ENCODE assay signal across 20 cellular contexts in genomic region chr22:31443516-31443915, GRCh38. TPM values are rescaled to one million over a fixed set of nuclear protein-coding genes. Genes with fewer than 3 reads are reported as not detected.
DNase-seq lines count a peak whose midpoint lies in the region; ATAC-seq and TF ChIP-seq lines count a peak whose summit lies in the region.
"Had no signal": no experiment of that assay in that cellular context is flagged by ENCODE, and none has a peak within 500 bp of the region (broad histone marks: within the 10 kb centered on the region; RNA-seq: fewer than 3 reads in every experiment).

No MANE protein-coding gene starts in this region.

- H3K9ac ChIP-seq in parathyroid adenoma = no peak overlapping the region

- H3K27me3 Mint-ChIP-seq in activated T-cell treated with anti-CD3 and anti-CD28 coated beads, Interleukin-2, amount 50 U/mL, for 24 hours = no peaks in the 10 kb centered on the region
- no peaks in the 10 kb centered on the region for H3K27me3 Mint-ChIP-seq in CD8-positive, alpha-beta T cell (ENCODE audit: low read depth)

- no peak for DNase-seq in activated T-cell treated with anti-CD3 and anti-CD28 coated beads, Interleukin-2, amount 50 U/mL, for 24 hours
- DNase-seq in activated T-cell treated with anti-CD3 and anti-CD28 coated beads for 4 hours (no peak), esophagus squamous epithelium (lab: John Stamatoyannopoulos, UW) (no peak), erythroblast (lab: John Stamatoyannopoulos, UW) (no peak)
- no peak for DNase-seq in CD8-positive, alpha-beta T cell
- DNase-seq: BE2C; DMS153; DND-41; NCI-H1048; NCI-H1417; NCI-H1694; NCI-H2029 treated with DMSO at 0.1 percent for 48 hours; NCI-H446 treated with DMSO at 0.1 percent for 48 hours; NCI-H526; NK-92 treated with Interleukin-12 subunit alpha and Interleukin-12 subunit beta, amount 100 ng/mL, for 24 hours; PC-9; SHP77 had no signal

- TF ChIP-seq CTCF in CD8-positive, alpha-beta T cell (IDR thresholded peaks at IDR 0.05) = no peak
- no peak for TF ChIP-seq CTCF in esophagus squamous epithelium (IDR thresholded peaks at IDR 0.05)
- no peak for TF ChIP-seq CTCF in parathyroid adenoma (IDR thresholded peaks at IDR 0.05)

- peaks cover 100% of the 10 kb centered on the region for H3K36me3 Mint-ChIP-seq in activated T-cell treated with anti-CD3 and anti-CD28 coated beads, Interleukin-2, amount 50 U/mL, for 24 hours (ENCODE audit: low read depth)
- H3K36me3 Mint-ChIP-seq in CD8-positive, alpha-beta T cell = peaks cover 85% of the 10 kb centered on the region

- H3K4me1 ChIP-seq in CD8-positive, alpha-beta T cell (ENCODE audit: insufficient read depth, low read length) = no peaks in the 10 kb centered on the region
- H3K4me1 ChIP-seq in esophagus squamous epithelium (peaks cover 0 to 11% (median 0%) of the 10 kb centered on the region in 3 donors), parathyroid adenoma (peaks cover 10% of the 10 kb centered on the region)
- H3K4me1 ChIP-seq: BE2C had no signal

- no peaks in the 10 kb centered on the region for H3K9me3 Mint-ChIP-seq in activated T-cell treated with anti-CD3 and anti-CD28 coated beads, Interleukin-2, amount 50 U/mL, for 24 hours
- H3K9me3 Mint-ChIP-seq in CD8-positive, alpha-beta T cell = no peaks in the 10 kb centered on the region

- no peak for ATAC-seq in CD8-positive, alpha-beta T cell
- no peak for ATAC-seq in GM19397 (IDR thresholded peaks at IDR 0.05; ENCODE audit: unreplicated experiment)

- H3K4me3 ChIP-seq in CD8-positive, alpha-beta T cell (ENCODE audit: low read depth, low read length) = no peak overlapping the region
- H3K4me3 ChIP-seq in esophagus squamous epithelium = no peak overlapping the region
- H3K4me3 ChIP-seq in parathyroid adenoma (ENCODE audit: low read depth, low read length) = no peak overlapping the region
- H3K4me3 ChIP-seq: PC-9 had no signal

- peak overlapping the region; percentile 55 for H3K27ac Mint-ChIP-seq in activated T-cell treated with anti-CD3 and anti-CD28 coated beads, Interleukin-2, amount 50 U/mL, for 24 hours
- peak overlapping the region; percentile 45 for H3K27ac Mint-ChIP-seq in CD8-positive, alpha-beta T cell

- peak overlapping the region; percentile 33 for H3K4me2 ChIP-seq in parathyroid adenoma (ENCODE audit: low read length)
- H3K4me2 ChIP-seq: PC-9 had no signal

- TF ChIP-seq POLR2A in esophagus squamous epithelium (IDR thresholded peaks at IDR 0.05) = no peak
- no peak for TF ChIP-seq POLR2A in erythroblast (IDR thresholded peaks at IDR 0.05; ENCODE audit: low read length)

- intact Hi-C loops in CD8-positive, alpha-beta T cell (cut with DNase I, micrococcal nuclease) = no loop called here
- intact Hi-C loops in esophagus squamous epithelium (cut with DNase I) = no loop called here

- H3K4me3 Mint-ChIP-seq in activated T-cell treated with anti-CD3 and anti-CD28 coated beads, Interleukin-2, amount 50 U/mL, for 24 hours = no peak overlapping the region
- H3K4me3 Mint-ChIP-seq in CD8-positive, alpha-beta T cell = no peak overlapping the region

- POLR2A ChIA-PET in CD8-positive, alpha-beta T cell (lab: Charles Lee) = no interaction called here

- WGBS in esophagus squamous epithelium, 2 donors = 84 to 88% methylated on average over 7 of the region's 7 CpGs

- CTCF ChIA-PET in CD8-positive, alpha-beta T cell (lab: Charles Lee) = no interaction called here

- no peak overlapping the region for H2AFZ ChIP-seq in parathyroid adenoma
- H2AFZ ChIP-seq: PC-9 had no signal

- peaks cover 3% of the 10 kb centered on the region for H3K4me1 Mint-ChIP-seq in activated T-cell treated with anti-CD3 and anti-CD28 coated beads, Interleukin-2, amount 50 U/mL, for 24 hours (ENCODE audit: low read depth)
- H3K4me1 Mint-ChIP-seq in CD8-positive, alpha-beta T cell (ENCODE audit: low read depth) = no peaks in the 10 kb centered on the region

- no peaks in the 10 kb centered on the region for H3K27me3 ChIP-seq in CD8-positive, alpha-beta T cell (ENCODE audit: insufficient read depth, low read length)
- no peaks in the 10 kb centered on the region for H3K27me3 ChIP-seq in esophagus squamous epithelium
- H3K27me3 ChIP-seq in parathyroid adenoma (ENCODE audit: control insufficient read depth, insufficient read depth, low read length) = no peaks in the 10 kb centered on the region
- H3K27me3 ChIP-seq: BE2C had no signal

- H3K27ac ChIP-seq in CD8-positive, alpha-beta T cell (ENCODE audit: low read depth, low read length) = no peak overlapping the region
- peak overlapping the region in 3 of 4 donors; percentile 12 to 71 (median 49) for H3K27ac ChIP-seq in esophagus squamous epithelium
- no peak overlapping the region for H3K27ac ChIP-seq in parathyroid adenoma
- H3K27ac ChIP-seq: 22Rv1, PC-9 had no signal

- no peaks in the 10 kb centered on the region for H3K9me3 ChIP-seq in CD8-positive, alpha-beta T cell (ENCODE audit: low read length)
- H3K9me3 ChIP-seq in esophagus squamous epithelium = no peaks in the 10 kb centered on the region
- H3K9me3 ChIP-seq in parathyroid adenoma (ENCODE audit: control insufficient read depth, low read length) = no peaks in the 10 kb centered on the region
- H3K9me3 ChIP-seq: BE2C had no signal

- H3K79me2 ChIP-seq in parathyroid adenoma = no peaks in the 10 kb centered on the region

- H3K36me3 ChIP-seq in CD8-positive, alpha-beta T cell (ENCODE audit: insufficient read depth, low read length) = peaks cover 59% of the 10 kb centered on the region
- H3K36me3 ChIP-seq in esophagus squamous epithelium = peaks cover 32 to 100% (median 39%) of the 10 kb centered on the region in 3 donors
- no peaks in the 10 kb centered on the region for H3K36me3 ChIP-seq in parathyroid adenoma (ENCODE audit: control insufficient read depth, insufficient read depth, low read length)

RNA-seq across cellular contexts. Expression of gene DRG1, which starts 44.1 kb away (rescaled TPM):
- 10 to 100 TPM; 55.9 to 63.3 TPM for total RNA-seq in CD8-positive, alpha-beta T cell
- total RNA-seq in esophagus squamous epithelium = 10 to 100 TPM; 26.5 to 67.3 (median 41.2) TPM

RNA-seq across cellular contexts. Expression of gene EIF4ENIF1, which starts 46.1 kb away (rescaled TPM):
- total RNA-seq in CD8-positive, alpha-beta T cell = 10 to 100 TPM; 12.1 to 14.5 TPM
- 10 to 100 TPM in 3 of 4 donors, 1 to 10 TPM in 1; 8.3 to 14.3 (median 11.2) TPM for total RNA-seq in esophagus squamous epithelium

RNA-seq across cellular contexts. Expression of gene SFI1, which starts 52.8 kb away (rescaled TPM):
- 100 to 1,000 TPM; 217 to 235 TPM for total RNA-seq in CD8-positive, alpha-beta T cell
- 10 to 100 TPM; 11.0 to 20.0 (median 16.4) TPM for total RNA-seq in esophagus squamous epithelium

Comparison
In these comparisons a context has a peak if more than half of its experiments do, and no peak if none do; other contexts are left out.
1. H3K27ac ChIP-seq: peak in esophagus squamous epithelium (3 of 4); none in CD8-positive, alpha-beta T cell (single experiment) and parathyroid adenoma (single experiment).
2. RNA of gene SFI1, which starts 52.8 kb away (total RNA-seq): 217 to 235 TPM in CD8-positive, alpha-beta T cell; 11.0 to 20.0 TPM in esophagus squamous epithelium; every median in the first group is over 10 times any median in the second.